ENCODE assay signal across 25 cellular contexts in genomic region chr10:100173035-100173434, GRCh38.
DNase-seq lines count a peak whose midpoint lies in the region; ATAC-seq and TF ChIP-seq lines count a peak whose summit lies in the region.
"Had no signal": no experiment of that assay in that cellular context is flagged by ENCODE, and none has a peak within 500 bp of the region (broad histone marks: within the 10 kb centered on the region; RNA-seq: fewer than 3 reads in every experiment).

No MANE protein-coding gene starts in this region.

- no peak overlapping the region for H3K4me3 ChIP-seq in neutrophil (ENCODE audit: low read depth in 1 of 2, low read length in 1 of 2)
- H3K4me3 ChIP-seq: BLaER1, GM12878 had no signal

- TF ChIP-seq CTCF in neutrophil (IDR thresholded peaks at IDR 0.05) = no peak

- CTCF ChIA-PET in activated naive CD4-positive, alpha-beta T cell treated with anti-CD3 and anti-CD28 coated beads, Interleukin-2, amount 10 ng/mL, durations not matched to agents 7 days and 5 days (lab: Charles Lee) = no interaction called here

- H3K27ac ChIP-seq in neutrophil = peak overlapping the region; percentile 19
- H3K27ac ChIP-seq: BLaER1 had no signal

- no peak for DNase-seq in activated naive CD4-positive, alpha-beta T cell treated with anti-CD3 and anti-CD28 coated beads, Interleukin-2, amount 10 ng/mL, durations not matched to agents 7 days and 5 days
- DNase-seq in stimulated activated naive CD8-positive, alpha-beta T cell treated with anti-CD3 and anti-CD28 coated beads, Interleukin-15, amount 100 ng/mL, for 72 hours = no peak
- no peak for DNase-seq in stimulated activated naive CD8-positive, alpha-beta T cell treated with anti-CD3 and anti-CD28 coated beads, Interleukin-15, Interleukin-2, amounts not matched to agents 100 U/mL and 50 U/mL, for 24 hours
- DNase-seq in NK-92 (lab: John Stamatoyannopoulos, UW; ENCODE audit: unreplicated experiment) (no peak), superior temporal gyrus (ENCODE audit: extremely low spot score) (no peak)
- DNase-seq: 8988T; ACHN; BE2C; C1 segment of cervical spinal cord; CD4-positive, alpha-beta memory T cell; CD4-positive, CD25-positive, alpha-beta regulatory T cell; CD8-positive, alpha-beta memory T cell; COR-L47; DMS 273 treated with DMSO at 0.1 percent for 48 hours; DMS153; DMS53; DMS79; DND-41; EL; GDM1 had no signal

- peaks cover 0 to 5% of the 10 kb centered on the region in 2 experiments for H3K4me1 ChIP-seq in neutrophil (ENCODE audit: control insufficient read depth in 1 of 2, insufficient read depth in 1 of 2, low read depth in 1 of 2, low read length in 1 of 2)
- H3K4me1 ChIP-seq: BE2C had no signal

- peak overlapping the region; percentile 17 for H3K27ac Mint-ChIP-seq in activated naive CD4-positive, alpha-beta T cell treated with anti-CD3 and anti-CD28 coated beads, Interleukin-2, amount 50 U/mL, for 24 hours
- no peak overlapping the region for H3K27ac Mint-ChIP-seq in activated naive CD4-positive, alpha-beta T cell treated with anti-CD3 and anti-CD28 coated beads, Interleukin-2, amount 10 ng/mL, durations not matched to agents 7 days and 5 days
- no peak overlapping the region for H3K27ac Mint-ChIP-seq in stimulated activated naive CD8-positive, alpha-beta T cell treated with anti-CD3 and anti-CD28 coated beads, Interleukin-15, amount 100 ng/mL, for 72 hours

- no peaks in the 10 kb centered on the region for H3K27me3 ChIP-seq in neutrophil
- H3K27me3 ChIP-seq: BE2C, BLaER1 had no signal

- no peaks in the 10 kb centered on the region for H3K27me3 Mint-ChIP-seq in activated naive CD4-positive, alpha-beta T cell treated with anti-CD3 and anti-CD28 coated beads, Interleukin-2, amount 50 U/mL, for 24 hours
- H3K27me3 Mint-ChIP-seq in activated naive CD4-positive, alpha-beta T cell treated with anti-CD3 and anti-CD28 coated beads, Interleukin-2, amount 10 ng/mL, durations not matched to agents 7 days and 5 days = no peaks in the 10 kb centered on the region
- no peaks in the 10 kb centered on the region for H3K27me3 Mint-ChIP-seq in stimulated activated naive CD8-positive, alpha-beta T cell treated with anti-CD3 and anti-CD28 coated beads, Interleukin-15, amount 100 ng/mL, for 72 hours
- H3K27me3 Mint-ChIP-seq: CD4-positive, alpha-beta memory T cell; CD4-positive, CD25-positive, alpha-beta regulatory T cell; CD8-positive, alpha-beta memory T cell had no signal

- ATAC-seq in stimulated activated naive CD8-positive, alpha-beta T cell treated with anti-CD3 and anti-CD28 coated beads, Interleukin-15, amount 100 ng/mL, for 72 hours = peak; percentile 31
- ATAC-seq in stimulated activated naive CD8-positive, alpha-beta T cell treated with anti-CD3 and anti-CD28 coated beads, Interleukin-15, Interleukin-2, amounts not matched to agents 100 U/mL and 50 U/mL, for 24 hours = no peak
- ATAC-seq: GM12878 had no signal

- H3K36me3 Mint-ChIP-seq in activated naive CD4-positive, alpha-beta T cell treated with anti-CD3 and anti-CD28 coated beads, Interleukin-2, amount 50 U/mL, for 24 hours = peaks cover 40% of the 10 kb centered on the region
- H3K36me3 Mint-ChIP-seq in activated naive CD4-positive, alpha-beta T cell treated with anti-CD3 and anti-CD28 coated beads, Interleukin-2, amount 10 ng/mL, durations not matched to agents 7 days and 5 days = peaks cover 53% of the 10 kb centered on the region

- no peak overlapping the region for H3K4me3 Mint-ChIP-seq in activated naive CD4-positive, alpha-beta T cell treated with anti-CD3 and anti-CD28 coated beads, Interleukin-2, amount 50 U/mL, for 24 hours
- H3K4me3 Mint-ChIP-seq in activated naive CD4-positive, alpha-beta T cell treated with anti-CD3 and anti-CD28 coated beads, Interleukin-2, amount 10 ng/mL, durations not matched to agents 7 days and 5 days = no peak overlapping the region
- H3K4me3 Mint-ChIP-seq in stimulated activated naive CD8-positive, alpha-beta T cell treated with anti-CD3 and anti-CD28 coated beads, Interleukin-15, amount 100 ng/mL, for 72 hours = no peak overlapping the region
- H3K4me3 Mint-ChIP-seq: CD14-positive monocyte; CD4-positive, alpha-beta memory T cell; CD4-positive, CD25-positive, alpha-beta regulatory T cell; CD8-positive, alpha-beta memory T cell had no signal

- H3K9me3 Mint-ChIP-seq in activated naive CD4-positive, alpha-beta T cell treated with anti-CD3 and anti-CD28 coated beads, Interleukin-2, amount 50 U/mL, for 24 hours = peaks cover 13% of the 10 kb centered on the region
- no peaks in the 10 kb centered on the region for H3K9me3 Mint-ChIP-seq in activated naive CD4-positive, alpha-beta T cell treated with anti-CD3 and anti-CD28 coated beads, Interleukin-2, amount 10 ng/mL, durations not matched to agents 7 days and 5 days
- H3K9me3 Mint-ChIP-seq in stimulated activated naive CD8-positive, alpha-beta T cell treated with anti-CD3 and anti-CD28 coated beads, Interleukin-15, amount 100 ng/mL, for 72 hours = no peaks in the 10 kb centered on the region
- H3K9me3 Mint-ChIP-seq: CD14-positive monocyte had no signal

- H3K9me3 ChIP-seq in neutrophil = no peaks in the 10 kb centered on the region
- H3K9me3 ChIP-seq: BE2C had no signal

- peaks cover 52% of the 10 kb centered on the region for H3K4me1 Mint-ChIP-seq in activated naive CD4-positive, alpha-beta T cell treated with anti-CD3 and anti-CD28 coated beads, Interleukin-2, amount 50 U/mL, for 24 hours
- H3K4me1 Mint-ChIP-seq in activated naive CD4-positive, alpha-beta T cell treated with anti-CD3 and anti-CD28 coated beads, Interleukin-2, amount 10 ng/mL, durations not matched to agents 7 days and 5 days = peaks cover 36% of the 10 kb centered on the region
- H3K4me1 Mint-ChIP-seq in stimulated activated naive CD8-positive, alpha-beta T cell treated with anti-CD3 and anti-CD28 coated beads, Interleukin-15, amount 100 ng/mL, for 72 hours = peaks cover 58% of the 10 kb centered on the region

- H3K36me3 ChIP-seq in neutrophil = peaks cover 17% of the 10 kb centered on the region
